Comparison of ENCODE assay signal across 8 cellular contexts in genomic region chr10:110137142-110137545, GRCh38.
DNase-seq lines count a peak whose midpoint lies in the region; FAIRE-seq and TF ChIP-seq lines count a peak whose summit lies in the region.

No MANE protein-coding gene starts in this region.

- H3K9ac ChIP-seq in subcutaneous abdominal adipose tissue (ENCODE audit: low read length in 5 of 5): no peak overlapping the region

- TF ChIP-seq CTCF in GM20000 (IDR thresholded peaks at IDR 0.05; ENCODE audit: extremely low read depth, missing control alignments): peak; percentile 42

- peaks cover 0 to 13% (median 6%) of the 10 kb centered on the region in 5 donors for H3K4me1 ChIP-seq in subcutaneous abdominal adipose tissue (ENCODE audit: control insufficient read depth in 5 of 5, insufficient read depth in 5 of 5, low read length in 5 of 5)

- FAIRE-seq in RCC 7860 (lab: Jason Lieb, UNC): peak; percentile 79

- no peaks in the 10 kb centered on the region for H3K27me3 ChIP-seq in subcutaneous abdominal adipose tissue (ENCODE audit: control insufficient read depth in 5 of 5, insufficient read depth in 4 of 5, low read length in 5 of 5)

- DNase-seq in DMS53 (lab: John Stamatoyannopoulos, UW): peak; percentile 84
- peak; percentile 47 for DNase-seq in GM20000 (ENCODE audit: low spot score)
- peak; percentile 91 for DNase-seq in KBM-7
- DNase-seq in RCC 7860 (ENCODE audit: low spot score): peak; percentile 62
- DNase-seq in cerebellar cortex (ENCODE audit: low spot score): peak; percentile 85
- peak; percentile 72 for DNase-seq in kidney tubule cell (ENCODE audit: low spot score)
- no peak for DNase-seq in ureter (ENCODE audit: low spot score)

- H3K27ac ChIP-seq in subcutaneous abdominal adipose tissue (ENCODE audit: low read depth, low read length): peak overlapping the region; percentile 17

- H3K9me3 ChIP-seq in subcutaneous abdominal adipose tissue (ENCODE audit: control insufficient read depth in 5 of 5, low read length in 5 of 5): no peaks in the 10 kb centered on the region

- H3K4me3 ChIP-seq in subcutaneous abdominal adipose tissue (ENCODE audit: low read depth in 1 of 5, low read length in 5 of 5): peak overlapping the region in 1 of 5 donors; percentile 18

- peaks cover 2 to 9% (median 7%) of the 10 kb centered on the region in 5 donors for H3K36me3 ChIP-seq in subcutaneous abdominal adipose tissue (ENCODE audit: control insufficient read depth in 5 of 5, insufficient read depth in 5 of 5, low read length in 5 of 5)

- in situ Hi-C loops in KBM-7 (cut with MboI; ENCODE audit: low pct_unique_long_range_greater_than_20kb, low sequenced_read_pairs): loop anchor here (25.0 kb wide), 1 partner anchor 150 kb away; no protein-coding TSS in a partner anchor
